In the genomic region with DNA sequence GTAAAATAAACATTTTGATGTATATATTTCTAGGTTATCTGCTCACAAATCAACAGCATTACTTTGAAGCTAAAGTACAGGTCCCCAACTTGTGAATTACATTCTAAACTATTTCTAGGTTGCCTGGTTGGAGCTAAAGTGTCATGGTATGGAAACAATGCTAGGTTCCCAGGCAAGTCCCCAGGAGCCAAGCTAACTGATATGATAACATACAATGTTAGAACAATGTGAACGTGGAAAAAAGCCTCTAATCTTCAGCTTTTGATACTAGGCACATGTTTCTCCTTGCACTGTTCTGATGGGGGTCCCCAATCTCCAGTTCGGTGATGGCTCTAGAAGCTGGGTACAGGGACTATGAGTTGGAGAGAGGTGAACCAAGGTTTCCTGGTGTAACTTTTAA, we compare ENCODE assay signal across 19 cellular contexts.
A peak's percentile ranks its signal among the peaks of the same experiment; 100 is the strongest.
DNase-seq lines count a peak whose midpoint lies in the region; ATAC-seq and TF ChIP-seq lines count a peak whose summit lies in the region.
"Had no signal": no experiment of that assay in that cellular context is flagged by ENCODE, and none has a peak within 500 bp of the region (broad histone marks: within the 10 kb centered on the region; RNA-seq: fewer than 3 reads in every experiment).

No MANE protein-coding gene starts in this region.

- no peak for TF ChIP-seq CTCF in heart right ventricle (IDR thresholded peaks at IDR 0.05)

- peaks cover 0 to 6% (median 0%) of the 10 kb centered on the region in 11 donors for H3K9me3 ChIP-seq in heart right ventricle
- H3K9me3 ChIP-seq: BLaER1, Peyer's patch had no signal

- H3K36me3 ChIP-seq in heart right ventricle (no peaks in the 10 kb centered on the region), rectal smooth muscle tissue (ENCODE audit: control insufficient read depth, insufficient read depth, low read length) (no peaks in the 10 kb centered on the region)
- H3K36me3 ChIP-seq: BLaER1, Peyer's patch had no signal

- DNase-seq in heart right ventricle: no peak
- DNase-seq in cardiac septum (ENCODE audit: low spot score): no peak
- DNase-seq in left ventricle myocardium superior: no peak
- no peak for DNase-seq in NCI-H1092 treated with DMSO at 0.1 percent for 48 hours (lab: John Stamatoyannopoulos, UW)
- DNase-seq: CD4-positive, CD25-positive, alpha-beta regulatory T cell; DMS53; H7; NCI-H1048; NCI-H1417 treated with DMSO at 0.1 percent for 48 hours; NCI-H1694 treated with DMSO at 0.1 percent for 48 hours; NCI-H2081; NCI-H2227 treated with DMSO at 0.1 percent for 48 hours; NCI-H526 treated with DMSO at 0.1 percent for 48 hours; Peyer's patch had no signal

- ATAC-seq in heart right ventricle (peak in 1 of 8 donors; percentile 7), left ventricle myocardium superior (peak; percentile 35), GM21576 (IDR thresholded peaks at IDR 0.05; ENCODE audit: unreplicated experiment) (no peak), GM21723 (IDR thresholded peaks at IDR 0.05; ENCODE audit: unreplicated experiment) (no peak)
- ATAC-seq: SK-N-SH treated with all-trans-retinoic acid at 6 μM for 48 hours had no signal

- WGBS in heart right ventricle, 2 donors: 48 to 53% methylated on average over 2 of the region's 2 CpGs

- H3K27me3 ChIP-seq in heart right ventricle: no peaks in the 10 kb centered on the region
- no peaks in the 10 kb centered on the region for H3K27me3 ChIP-seq in rectal smooth muscle tissue (ENCODE audit: control insufficient read depth, insufficient read depth, low read length)
- H3K27me3 ChIP-seq: BLaER1, Peyer's patch had no signal

- H3K9ac ChIP-seq in rectal smooth muscle tissue (ENCODE audit: low read length): no peak overlapping the region
- H3K9ac ChIP-seq: BLaER1 had no signal

- H3K4me1 ChIP-seq in heart right ventricle: peaks cover 3 to 59% (median 27%) of the 10 kb centered on the region in 9 donors
- H3K4me1 ChIP-seq in rectal smooth muscle tissue (ENCODE audit: control insufficient read depth, insufficient read depth, low read length): peaks cover 27% of the 10 kb centered on the region
- H3K4me1 ChIP-seq: BLaER1, Peyer's patch had no signal

- intact Hi-C loops in heart right ventricle (cut with DNase I) (no loop called here), cardiac septum (cut with DNase I) (no loop called here), left ventricle myocardium superior (cut with micrococcal nuclease) (no loop called here)

- H3K27ac ChIP-seq in heart right ventricle (peak overlapping the region in 6 of 10 donors; percentile 5 to 51 (median 24)), rectal smooth muscle tissue (ENCODE audit: low read depth, low read length) (peak overlapping the region; percentile 26)
- H3K27ac ChIP-seq: BLaER1, Peyer's patch had no signal

- no peak overlapping the region for H3K4me3 ChIP-seq in heart right ventricle
- H3K4me3 ChIP-seq in rectal smooth muscle tissue (ENCODE audit: low read length): no peak overlapping the region
- H3K4me3 ChIP-seq: BLaER1, Peyer's patch had no signal
